Comparison of ENCODE assay signal across 8 cellular contexts in the genomic region with DNA sequence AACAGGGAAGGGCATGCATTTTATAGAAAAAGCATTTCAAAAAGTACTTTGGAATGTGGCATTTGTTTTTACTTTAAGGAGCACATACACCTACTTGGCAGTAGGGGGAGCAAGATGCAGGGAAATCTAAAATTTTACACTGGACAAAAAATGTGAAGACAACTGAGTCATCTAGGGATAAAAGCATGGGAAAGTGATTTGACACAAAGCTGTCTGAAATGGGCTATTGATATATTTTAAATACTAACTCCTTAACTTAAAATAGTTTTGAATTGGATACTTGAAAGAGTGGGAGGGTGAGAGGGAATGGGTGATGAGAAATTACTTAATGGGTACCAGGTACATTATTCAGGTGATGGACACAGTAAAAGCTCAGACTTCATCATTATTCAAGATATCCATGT. TPM values are rescaled to one million over a fixed set of nuclear protein-coding genes. Genes with fewer than 3 reads are reported as not detected.
DNase-seq lines count a peak whose midpoint lies in the region; ATAC-seq, FAIRE-seq and TF ChIP-seq lines count a peak whose summit lies in the region.

No MANE protein-coding gene starts in this region.

- no peaks in the 10 kb centered on the region for H3K9me3 Mint-ChIP-seq in stimulated activated memory B cell treated with anti-CD40 and anti-IgM and Interleukin-4, amounts not matched to agents 10 μg/mL and 1 μg/mL and 100 μg/mL, for 72 hours

- TF ChIP-seq RAD21 in K562 (CRISPR knock-in tag; conservative IDR thresholded peaks at IDR 0.05 in 1 of 2, IDR thresholded peaks at IDR 0.05 in 1 of 2) = peak; percentile 49 to 65

- CTCF ChIA-PET in K562 (lab: Yijun Ruan, JAX; ENCODE audit: low intra/inter-chr PET ratio) = interaction anchor here (0.7 kb wide), 1 partner anchor 807 kb away, joined by 3 read pairs; no protein-coding TSS in a partner anchor

- no peak for TF ChIP-seq EP300 in K562 (IDR thresholded peaks at IDR 0.05; ENCODE audit: low read length)

- intact Hi-C loops in K562 (cut with micrococcal nuclease) = loop anchor here (1.0 to 10.0 kb wide), 3 partner anchors 605 to 1007 kb away; no protein-coding TSS in a partner anchor
- intact Hi-C loops in lower lobe of right lung (cut with DNase I) = no loop called here

- TF ChIP-seq POLR2A in K562 (conservative IDR thresholded peaks at IDR 0.05) = no peak

- peak; percentile 8 for DNase-seq in GM04504 (ENCODE audit: low read depth)
- peak; percentile 14 for DNase-seq in LHCN-M2 (ENCODE audit: low read depth)
- peak in 3 of 4 experiments; percentile 26 to 39 (median 27) for DNase-seq in K562 (ENCODE audit: extremely low read depth in 1 of 4, low spot score in 3 of 4)
- no peak for DNase-seq in lower lobe of right lung
- no peak for DNase-seq in stimulated activated CD4-positive, alpha-beta T cell treated with anti-CD3 and anti-CD28 coated beads, Interleukin-4, amount 100 ng/mL, for 4 hours

- ATAC-seq in K562 = peak; percentile 44; the same call in 1 of the 3 replicates
- peak in 1 of 2 donors; percentile 59 for ATAC-seq in lower lobe of right lung
- ATAC-seq in stimulated activated memory B cell treated with anti-CD40 and anti-IgM and Interleukin-4, amounts not matched to agents 10 μg/mL and 1 μg/mL and 100 μg/mL, for 72 hours = no peak
- no peak for ATAC-seq in activated CD4-positive, CD25-positive, alpha-beta regulatory T cell treated with anti-CD3 and anti-CD28 coated beads, Interleukin-2, amount 50 U/mL, for 24 hours
- no peak for ATAC-seq in HG03139 (IDR thresholded peaks at IDR 0.05; ENCODE audit: unreplicated experiment)

- H3K27ac ChIP-seq in K562 (ENCODE audit: extremely low read depth, low read depth, low read length) = no peak overlapping the region
- no peak overlapping the region for H3K27ac ChIP-seq in lower lobe of right lung

- peak; percentile 68 for FAIRE-seq in K562 (lab: Jason Lieb, UNC)

- H3K4me1 ChIP-seq in K562 (replicated peaks in 1 of 2; ENCODE audit: control insufficient read depth in 2 of 2, insufficient read depth in 2 of 2, low read length in 2 of 2) (no peaks in the 10 kb centered on the region), lower lobe of right lung (no peaks in the 10 kb centered on the region)

- H3K4me2 ChIP-seq in K562 (ENCODE audit: insufficient read depth, low read length) = no peak overlapping the region

- no peak overlapping the region for H3K27ac Mint-ChIP-seq in stimulated activated memory B cell treated with anti-CD40 and anti-IgM and Interleukin-4, amounts not matched to agents 10 μg/mL and 1 μg/mL and 100 μg/mL, for 72 hours

- BruUV-seq in K562 (replicated peaks; lab: Mats Ljungman, UMichigan) = no TSS peak

- in situ Hi-C loops in K562 (cut with MboI) = loop anchor here (10.0 kb wide), 1 partner anchor 1005 kb away; no protein-coding TSS in a partner anchor

- POLR2A ChIA-PET in K562 (lab: Yijun Ruan, JAX) = no interaction called here

- H3K4me3 ChIP-seq in K562 (no peak overlapping the region), lower lobe of right lung (no peak overlapping the region)

- no peaks in the 10 kb centered on the region for H3K4me1 Mint-ChIP-seq in stimulated activated memory B cell treated with anti-CD40 and anti-IgM and Interleukin-4, amounts not matched to agents 10 μg/mL and 1 μg/mL and 100 μg/mL, for 72 hours

- H3K36me3 Mint-ChIP-seq in stimulated activated memory B cell treated with anti-CD40 and anti-IgM and Interleukin-4, amounts not matched to agents 10 μg/mL and 1 μg/mL and 100 μg/mL, for 72 hours = no peaks in the 10 kb centered on the region

- H3K36me3 ChIP-seq in K562 (ENCODE audit: control insufficient read depth, insufficient read depth, low read length) (no peaks in the 10 kb centered on the region), lower lobe of right lung (no peaks in the 10 kb centered on the region)

- H3K9me3 ChIP-seq in K562 (replicated peaks; ENCODE audit: control insufficient read depth, insufficient read depth, low read depth, low read length) (no peaks in the 10 kb centered on the region), lower lobe of right lung (no peaks in the 10 kb centered on the region)

- H4K20me1 ChIP-seq in K562 (replicated peaks; ENCODE audit: control insufficient read depth, insufficient read depth, low read length) = no peaks in the 10 kb centered on the region

- no peak overlapping the region for H3K9ac ChIP-seq in K562 (ENCODE audit: insufficient read depth in 1 of 2, low read depth in 2 of 2, low read length in 2 of 2)

- H3K27me3 ChIP-seq in K562 (ENCODE audit: control insufficient read depth in 2 of 2, insufficient read depth in 2 of 2, low read length in 2 of 2) (no peaks in the 10 kb centered on the region), lower lobe of right lung (ENCODE audit: low read depth) (no peaks in the 10 kb centered on the region)

- H3K9me1 ChIP-seq in K562 (ENCODE audit: control insufficient read depth, insufficient read depth, low read length) = no peaks in the 10 kb centered on the region

- TF ChIP-seq CTCF in K562 (IDR thresholded peaks at IDR 0.05 in 2 of 3, conservative IDR thresholded peaks at IDR 0.05 in 1 of 3; ENCODE audit: insufficient read depth in 2 of 3, low read depth in 1 of 3, low read length in 3 of 3) (peak; percentile 36 to 65 (median 62); a peak in 5 of 6 replicates), lower lobe of right lung (IDR thresholded peaks at IDR 0.05) (peak; percentile 82)

- no peak overlapping the region for H2AFZ ChIP-seq in K562 (ENCODE audit: low read depth, low read length)

- no peaks in the 10 kb centered on the region for H3K79me2 ChIP-seq in K562 (ENCODE audit: control insufficient read depth, insufficient read depth, low read length)

- peaks cover 7% of the 10 kb centered on the region for H3K27me3 Mint-ChIP-seq in stimulated activated memory B cell treated with anti-CD40 and anti-IgM and Interleukin-4, amounts not matched to agents 10 μg/mL and 1 μg/mL and 100 μg/mL, for 72 hours

- no peak overlapping the region for H3K4me3 Mint-ChIP-seq in stimulated activated memory B cell treated with anti-CD40 and anti-IgM and Interleukin-4, amounts not matched to agents 10 μg/mL and 1 μg/mL and 100 μg/mL, for 72 hours

TF ChIP-seq in K562, 482 proteins besides CTCF, POLR2A, EP300 and RAD21:
- TF ChIP-seq SMARCB1 (IDR thresholded peaks at IDR 0.05; ENCODE audit: insufficient read length, low read depth) (no peak), TOE1 (IDR thresholded peaks at IDR 0.05; ENCODE audit: borderline replicate concordance) (no peak), TOE1 (CRISPR knock-in tag; IDR thresholded peaks at IDR 0.05; ENCODE audit: borderline replicate concordance, low read depth) (no peak), SMC3 (conservative IDR thresholded peaks at IDR 0.05; ENCODE audit: insufficient read depth, low read depth, low read length) (peak; percentile 42; the same call in 1 of the 2 replicates)
TF ChIP-seq in K562: peak in this region for 1.

RNA-seq across cellular contexts. Expression of gene TMEM200C, which starts 15.8 kb away (rescaled TPM):
- total RNA-seq in LHCN-M2 (2014; rRNA removed) (not detected in 2 replicates), K562 (2014; rRNA removed) (not detected in 2 replicates), K562 (2014; rRNA removed; fragmentation: Illumina TruSeq; extraction: Trizol) (not detected in 2 replicates), K562 (2015; rRNA removed; fragmentation: Illumina TruSeq; extraction: Trizol) (not detected in 2 replicates), K562 (2021) (0.04 TPM in 1 of 2 replicates, not detected in the other), lower lobe of right lung (0.50 TPM)
- polyA plus RNA-seq in LHCN-M2 (2012) = not detected
- total RNA-seq in K562 (2011; cell fraction: chromatin; rRNA removed; ENCODE audit: low replicate concordance) = not detected in 2 replicates
- total RNA-seq in K562 (2011; cell fraction: nucleolus; rRNA removed) = not detected in 2 replicates
- total RNA-seq in K562 (2011; cell fraction: nucleoplasm; rRNA removed) = not detected in 2 replicates
- polyA plus RNA-seq in K562 (2011; rRNA removed) (not detected in 2 replicates), K562 (2014; fragmentation: Illumina TruSeq; extraction: Trizol) (not detected in 2 replicates), K562 (2014; fragmentation: Nextera tagmentation; extraction: Ambion mirVana) (not detected), K562 (2014; rRNA removed) (not detected in 2 replicates)
- not detected in 2 replicates for polyA plus RNA-seq in K562 (2011; cell fraction: cytosol; rRNA removed)
- polyA plus RNA-seq in K562 (2011; cell fraction: nucleus; rRNA removed) = not detected in 2 replicates
- polyA plus RNA-seq in K562 (2012) = not detected in 2 replicates
- not detected in 2 replicates for polyA minus RNA-seq in K562 (2011; rRNA and poly(A)+ RNA removed)
- not detected in 2 replicates for polyA minus RNA-seq in K562 (2011; cell fraction: cytosol; rRNA and poly(A)+ RNA removed)
- not detected in 2 replicates for polyA minus RNA-seq in K562 (2011; cell fraction: nucleus; rRNA and poly(A)+ RNA removed)

Comparison
In these comparisons a context has a peak if more than half of its experiments do, and no peak if none do; other contexts are left out.
1. DNase-seq: peak in GM04504 (single experiment), LHCN-M2 (single experiment) and K562 (3 of 4); none in lower lobe of right lung (single experiment) and stimulated activated CD4-positive, alpha-beta T cell treated with anti-CD3 and anti-CD28 coated beads, Interleukin-4, amount 100 ng/mL, for 4 hours (0 of 2).